ENCODE assay signal across 1 cellular context in the genomic region with DNA sequence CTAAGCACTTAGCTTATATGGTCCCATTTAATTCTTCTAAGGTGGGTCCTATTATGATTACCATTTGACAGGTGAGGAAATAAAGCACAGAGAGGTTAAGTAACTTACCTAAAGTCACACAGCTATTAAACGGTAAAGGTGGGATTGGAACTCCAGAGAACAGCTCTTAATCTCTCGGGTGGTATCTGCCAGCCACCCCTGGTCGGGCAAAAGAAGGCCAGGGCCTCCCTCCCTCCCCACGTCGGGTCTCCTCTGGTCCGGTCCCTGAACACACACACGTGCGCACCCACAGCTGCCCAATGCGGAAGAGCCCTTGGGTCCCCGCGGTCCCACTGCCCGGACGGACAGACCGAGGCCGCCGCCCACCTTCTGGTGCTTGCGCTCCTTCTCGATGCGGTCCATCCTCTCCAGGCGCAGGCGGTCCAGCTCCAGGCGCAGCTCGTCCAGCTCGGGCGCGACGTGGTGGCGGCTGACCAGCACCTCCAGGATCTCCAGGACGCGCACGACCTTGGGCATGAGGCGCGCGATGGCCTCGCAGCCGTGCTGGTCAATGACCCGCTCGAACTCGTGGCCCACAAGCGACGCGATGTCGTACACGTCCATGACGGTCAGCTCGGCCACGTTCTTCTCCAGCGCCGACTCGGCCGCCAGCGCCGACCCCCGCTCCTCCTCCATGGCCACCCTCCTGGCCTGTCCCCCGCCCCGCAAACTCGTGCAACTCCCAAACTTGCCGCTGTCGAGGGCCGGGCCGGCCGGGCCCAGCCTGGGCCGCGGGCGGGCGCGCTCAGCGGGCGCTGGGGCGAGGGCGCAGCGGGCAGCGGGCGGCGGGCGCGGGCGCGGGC.
A peak's percentile ranks its signal among the peaks of the same experiment; 100 is the strongest.
TF ChIP-seq lines count a peak whose summit lies in the region.

No MANE protein-coding gene starts in this region.

TF ChIP-seq in K562, 482 proteins besides CTCF, POLR2A, EP300 and RAD21 (continued from another document):
- TF ChIP-seq ARID4B (CRISPR knock-in tag; IDR thresholded peaks at IDR 0.05) (peak; percentile 89), PML (IDR thresholded peaks at IDR 0.05; ENCODE audit: low read length) (no peak), NFE2 (IDR thresholded peaks at IDR 0.05; ENCODE audit: low read depth) (no peak), TRIM24 (IDR thresholded peaks at IDR 0.05) (no peak), GATAD2A (IDR thresholded peaks at IDR 0.05) (no peak), FOXM1 (IDR thresholded peaks at IDR 0.05; ENCODE audit: low read depth) (peak; percentile 9; the same call in 1 of the 2 replicates), FOXM1 (CRISPR knock-in tag; IDR thresholded peaks at IDR 0.05; ENCODE audit: low read depth) (peak; percentile 53; the same call in 1 of the 2 replicates), ZBTB11 (CRISPR knock-in tag; IDR thresholded peaks at IDR 0.05) (no peak; a peak in 1 of 6 replicates), DACH1 (IDR thresholded peaks at IDR 0.05; ENCODE audit: partially characterized antibody) (peak; percentile 30), SIN3B (IDR thresholded peaks at IDR 0.05; ENCODE audit: low read depth) (no peak), GABPB2 (CRISPR knock-in tag; conservative IDR thresholded peaks at IDR 0.05) (no peak), ZNF3 (CRISPR knock-in tag; IDR thresholded peaks at IDR 0.05) (no peak), EGR1 (conservative IDR thresholded peaks at IDR 0.05) (peak; percentile 48; the same call in 1 of the 2 replicates), RBFOX2 (IDR thresholded peaks at IDR 0.05; ENCODE audit: low read depth, low read length) (peak; percentile 84), EP400 (IDR thresholded peaks at IDR 0.05) (peak; percentile 79; the same call in 1 of the 2 replicates), ZNF134 (CRISPR knock-in tag; conservative IDR thresholded peaks at IDR 0.05) (no peak), BRF1 (IDR thresholded peaks at IDR 0.05; ENCODE audit: borderline replicate concordance, extremely low read depth, insufficient read length) (no peak), ZFP36 (IDR thresholded peaks at IDR 0.05; ENCODE audit: low read depth, low read length, partially characterized antibody) (peak; percentile 86), KDM1A (IDR thresholded peaks at IDR 0.05) (peak; percentile 86 to 93)
- TF ChIP-seq, protein P1, sequence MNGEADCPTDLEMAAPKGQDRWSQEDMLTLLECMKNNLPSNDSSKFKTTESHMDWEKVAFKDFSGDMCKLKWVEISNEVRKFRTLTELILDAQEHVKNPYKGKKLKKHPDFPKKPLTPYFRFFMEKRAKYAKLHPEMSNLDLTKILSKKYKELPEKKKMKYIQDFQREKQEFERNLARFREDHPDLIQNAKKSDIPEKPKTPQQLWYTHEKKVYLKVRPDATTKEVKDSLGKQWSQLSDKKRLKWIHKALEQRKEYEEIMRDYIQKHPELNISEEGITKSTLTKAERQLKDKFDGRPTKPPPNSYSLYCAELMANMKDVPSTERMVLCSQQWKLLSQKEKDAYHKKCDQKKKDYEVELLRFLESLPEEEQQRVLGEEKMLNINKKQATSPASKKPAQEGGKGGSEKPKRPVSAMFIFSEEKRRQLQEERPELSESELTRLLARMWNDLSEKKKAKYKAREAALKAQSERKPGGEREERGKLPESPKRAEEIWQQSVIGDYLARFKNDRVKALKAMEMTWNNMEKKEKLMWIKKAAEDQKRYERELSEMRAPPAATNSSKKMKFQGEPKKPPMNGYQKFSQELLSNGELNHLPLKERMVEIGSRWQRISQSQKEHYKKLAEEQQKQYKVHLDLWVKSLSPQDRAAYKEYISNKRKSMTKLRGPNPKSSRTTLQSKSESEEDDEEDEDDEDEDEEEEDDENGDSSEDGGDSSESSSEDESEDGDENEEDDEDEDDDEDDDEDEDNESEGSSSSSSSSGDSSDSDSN (IDR thresholded peaks at IDR 0.05; ENCODE audit: borderline replicate concordance in 1 of 2, low read depth in 2 of 2, low read length in 2 of 2) = peak in 1 of 2 experiments; percentile 60; a peak in 1 of 4 replicates
- TF ChIP-seq, protein P2, sequence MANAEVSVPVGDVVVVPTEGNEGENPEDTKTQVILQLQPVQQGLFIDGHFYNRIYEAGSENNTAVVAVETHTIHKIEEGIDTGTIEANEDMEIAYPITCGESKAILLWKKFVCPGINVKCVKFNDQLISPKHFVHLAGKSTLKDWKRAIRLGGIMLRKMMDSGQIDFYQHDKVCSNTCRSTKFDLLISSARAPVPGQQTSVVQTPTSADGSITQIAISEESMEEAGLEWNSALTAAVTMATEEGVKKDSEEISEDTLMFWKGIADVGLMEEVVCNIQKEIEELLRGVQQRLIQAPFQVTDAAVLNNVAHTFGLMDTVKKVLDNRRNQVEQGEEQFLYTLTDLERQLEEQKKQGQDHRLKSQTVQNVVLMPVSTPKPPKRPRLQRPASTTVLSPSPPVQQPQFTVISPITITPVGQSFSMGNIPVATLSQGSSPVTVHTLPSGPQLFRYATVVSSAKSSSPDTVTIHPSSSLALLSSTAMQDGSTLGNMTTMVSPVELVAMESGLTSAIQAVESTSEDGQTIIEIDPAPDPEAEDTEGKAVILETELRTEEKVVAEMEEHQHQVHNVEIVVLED (CRISPR knock-in tag; IDR thresholded peaks at IDR 0.05) = no peak
- TF ChIP-seq, protein P3, sequence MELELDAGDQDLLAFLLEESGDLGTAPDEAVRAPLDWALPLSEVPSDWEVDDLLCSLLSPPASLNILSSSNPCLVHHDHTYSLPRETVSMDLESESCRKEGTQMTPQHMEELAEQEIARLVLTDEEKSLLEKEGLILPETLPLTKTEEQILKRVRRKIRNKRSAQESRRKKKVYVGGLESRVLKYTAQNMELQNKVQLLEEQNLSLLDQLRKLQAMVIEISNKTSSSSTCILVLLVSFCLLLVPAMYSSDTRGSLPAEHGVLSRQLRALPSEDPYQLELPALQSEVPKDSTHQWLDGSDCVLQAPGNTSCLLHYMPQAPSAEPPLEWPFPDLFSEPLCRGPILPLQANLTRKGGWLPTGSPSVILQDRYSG (tag; conservative IDR thresholded peaks at IDR 0.05; ENCODE audit: low read depth) = no peak
- TF ChIP-seq, protein P4, sequence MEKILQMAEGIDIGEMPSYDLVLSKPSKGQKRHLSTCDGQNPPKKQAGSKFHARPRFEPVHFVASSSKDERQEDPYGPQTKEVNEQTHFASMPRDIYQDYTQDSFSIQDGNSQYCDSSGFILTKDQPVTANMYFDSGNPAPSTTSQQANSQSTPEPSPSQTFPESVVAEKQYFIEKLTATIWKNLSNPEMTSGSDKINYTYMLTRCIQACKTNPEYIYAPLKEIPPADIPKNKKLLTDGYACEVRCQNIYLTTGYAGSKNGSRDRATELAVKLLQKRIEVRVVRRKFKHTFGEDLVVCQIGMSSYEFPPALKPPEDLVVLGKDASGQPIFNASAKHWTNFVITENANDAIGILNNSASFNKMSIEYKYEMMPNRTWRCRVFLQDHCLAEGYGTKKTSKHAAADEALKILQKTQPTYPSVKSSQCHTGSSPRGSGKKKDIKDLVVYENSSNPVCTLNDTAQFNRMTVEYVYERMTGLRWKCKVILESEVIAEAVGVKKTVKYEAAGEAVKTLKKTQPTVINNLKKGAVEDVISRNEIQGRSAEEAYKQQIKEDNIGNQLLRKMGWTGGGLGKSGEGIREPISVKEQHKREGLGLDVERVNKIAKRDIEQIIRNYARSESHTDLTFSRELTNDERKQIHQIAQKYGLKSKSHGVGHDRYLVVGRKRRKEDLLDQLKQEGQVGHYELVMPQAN (IDR thresholded peaks at IDR 0.05; ENCODE audit: borderline replicate concordance) = peak; percentile 64; the same call in 1 of the 2 replicates
- TF ChIP-seq, protein P5, sequence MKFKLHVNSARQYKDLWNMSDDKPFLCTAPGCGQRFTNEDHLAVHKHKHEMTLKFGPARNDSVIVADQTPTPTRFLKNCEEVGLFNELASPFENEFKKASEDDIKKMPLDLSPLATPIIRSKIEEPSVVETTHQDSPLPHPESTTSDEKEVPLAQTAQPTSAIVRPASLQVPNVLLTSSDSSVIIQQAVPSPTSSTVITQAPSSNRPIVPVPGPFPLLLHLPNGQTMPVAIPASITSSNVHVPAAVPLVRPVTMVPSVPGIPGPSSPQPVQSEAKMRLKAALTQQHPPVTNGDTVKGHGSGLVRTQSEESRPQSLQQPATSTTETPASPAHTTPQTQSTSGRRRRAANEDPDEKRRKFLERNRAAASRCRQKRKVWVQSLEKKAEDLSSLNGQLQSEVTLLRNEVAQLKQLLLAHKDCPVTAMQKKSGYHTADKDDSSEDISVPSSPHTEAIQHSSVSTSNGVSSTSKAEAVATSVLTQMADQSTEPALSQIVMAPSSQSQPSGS (CRISPR knock-in tag; IDR thresholded peaks at IDR 0.05) = peak; percentile 71; the same call in 1 of the 2 replicates
- TF ChIP-seq, protein P6, sequence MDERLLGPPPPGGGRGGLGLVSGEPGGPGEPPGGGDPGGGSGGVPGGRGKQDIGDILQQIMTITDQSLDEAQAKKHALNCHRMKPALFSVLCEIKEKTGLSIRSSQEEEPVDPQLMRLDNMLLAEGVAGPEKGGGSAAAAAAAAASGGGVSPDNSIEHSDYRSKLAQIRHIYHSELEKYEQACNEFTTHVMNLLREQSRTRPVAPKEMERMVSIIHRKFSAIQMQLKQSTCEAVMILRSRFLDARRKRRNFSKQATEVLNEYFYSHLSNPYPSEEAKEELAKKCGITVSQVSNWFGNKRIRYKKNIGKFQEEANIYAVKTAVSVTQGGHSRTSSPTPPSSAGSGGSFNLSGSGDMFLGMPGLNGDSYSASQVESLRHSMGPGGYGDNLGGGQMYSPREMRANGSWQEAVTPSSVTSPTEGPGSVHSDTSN (CRISPR knock-in tag; IDR thresholded peaks at IDR 0.05; ENCODE audit: low read depth) = no peak
- TF ChIP-seq, protein P6 (tag; conservative IDR thresholded peaks at IDR 0.05; ENCODE audit: low read depth) = no peak
